23 cellular contexts compared by ENCODE assay signal in genomic region chr16:85665929-85666328, GRCh38.
"Had no signal": no experiment of that assay in that cellular context is flagged by ENCODE, and none has a peak within 500 bp of the region (broad histone marks: within the 10 kb centered on the region; RNA-seq: fewer than 3 reads in every experiment).

No MANE protein-coding gene starts in this region.

- H3K27me3 Mint-ChIP-seq: activated B cell treated with CpG ODN at 0.5 μM for 24 hours; activated CD4-positive, alpha-beta memory T cell treated with anti-CD3 and anti-CD28 coated beads, Interleukin-2, amount 10 ng/mL, durations not matched to agents 7 days and 5 days; brain; stimulated activated memory B cell treated with anti-CD40 and anti-IgM and Interleukin-4, amounts not matched to agents 10 μg/mL and 1 μg/mL and 100 μg/mL, for 72 hours had no signal

- H3K9me3 ChIP-seq: mucosa of descending colon, stomach, suprapubic skin, tibial nerve had no signal

- H3K4me1 Mint-ChIP-seq: activated B cell treated with CpG ODN at 0.5 μM for 24 hours; activated CD4-positive, alpha-beta memory T cell treated with anti-CD3 and anti-CD28 coated beads, Interleukin-2, amount 10 ng/mL, durations not matched to agents 7 days and 5 days; immature natural killer cell; stimulated activated memory B cell treated with anti-CD40 and anti-IgM and Interleukin-4, amounts not matched to agents 10 μg/mL and 1 μg/mL and 100 μg/mL, for 72 hours had no signal

- H3K4me3 Mint-ChIP-seq: activated B cell treated with CpG ODN at 0.5 μM for 24 hours; activated CD4-positive, alpha-beta memory T cell treated with anti-CD3 and anti-CD28 coated beads, Interleukin-2, amount 10 ng/mL, durations not matched to agents 7 days and 5 days; activated T-helper 1 cell treated with anti-CD3 and anti-CD28 coated beads, Interleukin-12 subunit alpha, Interleukin-12 subunit beta, Interleukin-2, Interleukin-4 antibody, amounts not matched to agents 30 ng/mL and 10 ng/mL and 1 ng/mL, durations not matched to agents 14 hours and 24 hours and 36 hours; brain; immature natural killer cell; neural crest cell; stimulated activated memory B cell treated with anti-CD40 and anti-IgM and Interleukin-4, amounts not matched to agents 10 μg/mL and 1 μg/mL and 100 μg/mL, for 72 hours; T-helper 1 cell treated with Interleukin-12 subunit alpha and Interleukin-12 subunit beta and Interleukin-4 antibody, amounts not matched to agents 30 μg/mL and 1 μg/mL, for 36 hours had no signal

- H3K4me3 ChIP-seq: hepatocyte, mucosa of descending colon, stomach, suprapubic skin, tibial nerve had no signal

- ATAC-seq: activated naive CD4-positive, alpha-beta T cell treated with anti-CD3 and anti-CD28 coated beads, Interleukin-2, amount 50 U/mL, for 72 hours; esophagus mucosa; mucosa of descending colon; stimulated activated memory B cell treated with anti-CD40 and anti-IgM and Interleukin-4, amounts not matched to agents 10 μg/mL and 1 μg/mL and 100 μg/mL, for 72 hours had no signal

- H3K4me1 ChIP-seq: suprapubic skin, tibial nerve had no signal

- H3K9me3 Mint-ChIP-seq: activated B cell treated with CpG ODN at 0.5 μM for 24 hours; activated CD4-positive, alpha-beta memory T cell treated with anti-CD3 and anti-CD28 coated beads, Interleukin-2, amount 10 ng/mL, durations not matched to agents 7 days and 5 days; activated naive CD4-positive, alpha-beta T cell treated with anti-CD3 and anti-CD28 coated beads, Interleukin-2, amount 50 U/mL, for 72 hours; activated T-helper 1 cell treated with anti-CD3 and anti-CD28 coated beads, Interleukin-12 subunit alpha, Interleukin-12 subunit beta, Interleukin-2, Interleukin-4 antibody, amounts not matched to agents 30 ng/mL and 10 ng/mL and 1 ng/mL, durations not matched to agents 14 hours and 24 hours and 36 hours; brain; immature natural killer cell; neural crest cell; stimulated activated memory B cell treated with anti-CD40 and anti-IgM and Interleukin-4, amounts not matched to agents 10 μg/mL and 1 μg/mL and 100 μg/mL, for 72 hours; T-helper 1 cell treated with Interleukin-12 subunit alpha and Interleukin-12 subunit beta and Interleukin-4 antibody, amounts not matched to agents 30 μg/mL and 1 μg/mL, for 36 hours had no signal

- DNase-seq: activated B cell treated with CpG ODN at 0.5 μM for 24 hours; activated CD4-positive, alpha-beta memory T cell treated with anti-CD3 and anti-CD28 coated beads, Interleukin-2, amount 10 ng/mL, durations not matched to agents 7 days and 5 days; activated CD4-positive, alpha-beta T cell treated with anti-CD3 and anti-CD28 coated beads for 4 hours; activated gamma-delta T cell; effector memory CD4-positive, alpha-beta T cell; foreskin melanocyte; immature natural killer cell; kidney glomerular epithelial cell; mesendoderm; retina; stimulated activated CD4-positive, alpha-beta T cell treated with anti-CD3 and anti-CD28 coated beads, Interleukin-2, amount 100 ng/mL, for 24 hours; stomach had no signal

- H3K27me3 ChIP-seq: hepatocyte, stomach, suprapubic skin, tibial nerve had no signal

- H3K27ac Mint-ChIP-seq: activated B cell treated with CpG ODN at 0.5 μM for 24 hours; activated CD4-positive, alpha-beta memory T cell treated with anti-CD3 and anti-CD28 coated beads, Interleukin-2, amount 10 ng/mL, durations not matched to agents 7 days and 5 days; activated T-helper 1 cell treated with anti-CD3 and anti-CD28 coated beads, Interleukin-12 subunit alpha, Interleukin-12 subunit beta, Interleukin-2, Interleukin-4 antibody, amounts not matched to agents 30 ng/mL and 10 ng/mL and 1 ng/mL, durations not matched to agents 14 hours and 24 hours and 36 hours; stimulated activated memory B cell treated with anti-CD40 and anti-IgM and Interleukin-4, amounts not matched to agents 10 μg/mL and 1 μg/mL and 100 μg/mL, for 72 hours; T-helper 1 cell treated with Interleukin-12 subunit alpha and Interleukin-12 subunit beta and Interleukin-4 antibody, amounts not matched to agents 30 μg/mL and 1 μg/mL, for 36 hours had no signal

- H3K27ac ChIP-seq: hepatocyte, stomach, suprapubic skin, tibial nerve had no signal
